ENCODE assay signal across 22 cellular contexts in the genomic region with DNA sequence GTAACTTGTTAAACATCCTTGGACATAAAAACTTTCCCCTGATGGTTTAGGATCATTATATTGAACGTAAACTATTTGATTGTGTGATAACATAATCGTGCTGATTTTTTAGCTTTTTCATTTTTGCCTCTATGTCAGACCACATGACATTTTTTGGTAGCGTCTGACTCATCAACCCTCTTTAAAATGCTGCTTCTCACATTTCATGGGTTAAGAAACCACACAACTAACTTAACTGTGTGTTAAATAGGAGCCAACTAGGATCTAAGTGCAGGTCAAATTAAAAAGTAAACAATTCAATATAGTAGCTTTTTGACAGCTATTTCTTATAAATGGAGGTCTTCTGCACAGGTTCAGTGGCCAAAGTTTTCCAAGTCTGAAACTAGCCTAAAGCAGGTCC. TPM values are rescaled to one million over a fixed set of nuclear protein-coding genes. Genes with fewer than 3 reads are reported as not detected.
DNase-seq lines count a peak whose midpoint lies in the region; ATAC-seq and TF ChIP-seq lines count a peak whose summit lies in the region.
"Had no signal": no experiment of that assay in that cellular context is flagged by ENCODE, and none has a peak within 500 bp of the region (broad histone marks: within the 10 kb centered on the region; RNA-seq: fewer than 3 reads in every experiment).

No MANE protein-coding gene starts in this region.

- H2AFZ ChIP-seq in SK-N-SH (ENCODE audit: low read depth): no peak overlapping the region

- intact Hi-C loops in esophagus squamous epithelium (cut with DNase I): no loop called here

- no peak for TF ChIP-seq CTCF in SK-N-SH (IDR thresholded peaks at IDR 0.05)
- TF ChIP-seq CTCF in GM13976 (IDR thresholded peaks at IDR 0.05; ENCODE audit: borderline replicate concordance, control extremely low read depth, extremely low read depth, insufficient read depth, missing control alignments): no peak
- TF ChIP-seq CTCF in esophagus squamous epithelium (IDR thresholded peaks at IDR 0.05): no peak

- no peak overlapping the region for H3K4me3 ChIP-seq in SK-N-SH (ENCODE audit: low read depth in 2 of 2, low read length in 1 of 2)
- H3K4me3 ChIP-seq in esophagus squamous epithelium: no peak overlapping the region
- H3K4me3 ChIP-seq: A549, heart left ventricle, sigmoid colon, thoracic aorta had no signal

- H3K27me3 ChIP-seq in SK-N-SH (ENCODE audit: insufficient read depth) (no peaks in the 10 kb centered on the region), esophagus squamous epithelium (no peaks in the 10 kb centered on the region)
- H3K27me3 ChIP-seq: heart left ventricle, neutrophil, sigmoid colon had no signal

- H3K9ac ChIP-seq in SK-N-SH: no peak overlapping the region

- no peak for DNase-seq in activated CD4-positive, CD25-positive, alpha-beta regulatory T cell (lab: John Stamatoyannopoulos, UW)
- DNase-seq in SK-N-SH (no peak), GM13976 (ENCODE audit: low spot score) (no peak), esophagus squamous epithelium (lab: John Stamatoyannopoulos, UW) (no peak)
- no peak for DNase-seq in effector memory CD8-positive, alpha-beta T cell
- DNase-seq in stimulated activated effector memory CD8-positive, alpha-beta T cell treated with anti-CD3 and anti-CD28 coated beads, Interleukin-12 subunit alpha, Interleukin-12 subunit beta, amount 100 ng/mL, for 72 hours (ENCODE audit: low spot score in 2 of 2): no peak
- DNase-seq: activated CD4-positive, CD25-positive, alpha-beta regulatory T cell treated with anti-CD3 and anti-CD28 coated beads, Interleukin-2, amount 50 U/mL, for 72 hours; activated naive CD8-positive, alpha-beta T cell treated with anti-CD3 and anti-CD28 coated beads, Interleukin-2, amount 10 ng/mL, durations not matched to agents 7 days and 5 days; activated T-cell treated with anti-CD3 and anti-CD28 coated beads, Interleukin-2, amount 50 U/mL, for 1 hour; CD8-positive, alpha-beta memory T cell; H7; heart left ventricle; kidney; midbrain; sigmoid colon; stimulated activated CD4-positive, alpha-beta T cell treated with anti-CD3 and anti-CD28 coated beads, Interleukin-4, amount 100 ng/mL, for 1 hour; stimulated activated CD8-positive, alpha-beta memory T cell treated with anti-CD3 and anti-CD28 coated beads, Interleukin-4, amount 100 ng/mL, for 48 hours had no signal

- no peaks in the 10 kb centered on the region for H3F3A ChIP-seq in SK-N-SH (replicated peaks; ENCODE audit: insufficient read depth)

- no peak for TF ChIP-seq EP300 in SK-N-SH (IDR thresholded peaks at IDR 0.05; ENCODE audit: borderline replicate concordance in 1 of 2, low read depth in 1 of 2, low read length in 1 of 2)

- H3K9me2 ChIP-seq in SK-N-SH: no peaks in the 10 kb centered on the region

- H3K27ac Mint-ChIP-seq in effector memory CD8-positive, alpha-beta T cell: no peak overlapping the region
- no peak overlapping the region for H3K27ac Mint-ChIP-seq in stimulated activated effector memory CD8-positive, alpha-beta T cell treated with anti-CD3 and anti-CD28 coated beads, Interleukin-12 subunit alpha, Interleukin-12 subunit beta, amount 100 ng/mL, for 72 hours
- H3K27ac Mint-ChIP-seq: activated naive CD8-positive, alpha-beta T cell treated with anti-CD3 and anti-CD28 coated beads, Interleukin-2, amount 10 ng/mL, durations not matched to agents 7 days and 5 days had no signal

- peak; percentile 28 to 66 for ATAC-seq in activated CD4-positive, CD25-positive, alpha-beta regulatory T cell treated with anti-CD3 and anti-CD28 coated beads, Interleukin-2, amount 50 U/mL, for 24 hours
- ATAC-seq in effector memory CD8-positive, alpha-beta T cell (replicated peaks): peak; percentile 31
- peak; percentile 67 for ATAC-seq in stimulated activated effector memory CD8-positive, alpha-beta T cell treated with anti-CD3 and anti-CD28 coated beads, Interleukin-12 subunit alpha, Interleukin-12 subunit beta, amount 100 ng/mL, for 72 hours
- ATAC-seq in GM21717 (IDR thresholded peaks at IDR 0.05; ENCODE audit: unreplicated experiment): no peak
- ATAC-seq: A549, heart left ventricle had no signal

- peaks cover 7 to 20% of the 10 kb centered on the region in 2 donors for H3K4me1 Mint-ChIP-seq in effector memory CD8-positive, alpha-beta T cell (ENCODE audit: low read depth in 2 of 2)
- peaks cover 18% of the 10 kb centered on the region for H3K4me1 Mint-ChIP-seq in stimulated activated effector memory CD8-positive, alpha-beta T cell treated with anti-CD3 and anti-CD28 coated beads, Interleukin-12 subunit alpha, Interleukin-12 subunit beta, amount 100 ng/mL, for 72 hours

- H3K4me1 ChIP-seq in SK-N-SH (ENCODE audit: control insufficient read depth in 1 of 2, insufficient read depth in 2 of 2, low read depth in 1 of 2, low read length in 1 of 2): peaks cover 0 to 4% of the 10 kb centered on the region in 2 experiments; a peak in 3 of 4 replicates
- peaks cover 0 to 14% (median under 1%) of the 10 kb centered on the region in 3 donors for H3K4me1 ChIP-seq in esophagus squamous epithelium
- H3K4me1 ChIP-seq: heart left ventricle had no signal

- no peak for TF ChIP-seq POLR2A in esophagus squamous epithelium (IDR thresholded peaks at IDR 0.05)

- no peaks in the 10 kb centered on the region for H4K20me1 ChIP-seq in SK-N-SH (ENCODE audit: insufficient read depth)

- peak overlapping the region in 1 of 2 experiments; percentile 16; a peak in 1 of 4 replicates for H3K27ac ChIP-seq in SK-N-SH (ENCODE audit: low read depth in 2 of 2, low read length in 1 of 2)
- no peak overlapping the region for H3K27ac ChIP-seq in esophagus squamous epithelium
- H3K27ac ChIP-seq: A549, heart left ventricle, neutrophil, sigmoid colon, thoracic aorta had no signal

- peaks cover 45 to 67% of the 10 kb centered on the region in 2 experiments for H3K36me3 ChIP-seq in SK-N-SH (replicated peaks in 1 of 2; ENCODE audit: control insufficient read depth in 1 of 2, insufficient read depth in 2 of 2, low read length in 1 of 2)
- peaks cover 0 to 73% (median 27%) of the 10 kb centered on the region in 3 donors for H3K36me3 ChIP-seq in esophagus squamous epithelium

- WGBS in SK-N-SH (ENCODE audit: low lambda C conversion rate): 57% methylated on average over 3 of the region's 3 CpGs
- WGBS in esophagus squamous epithelium, 2 donors: 69 to 73% methylated on average over 3 of the region's 3 CpGs

- CTCF ChIA-PET in SK-N-SH (lab: Yijun Ruan, JAX): interaction anchor here (1.0 kb wide), 1 partner anchor 48 kb away, joined by 6 read pairs; no protein-coding TSS in a partner anchor

- in situ Hi-C loops in GM13976 (cut with MboI; ENCODE audit: low sequenced_read_pairs, unreplicated experiment): no loop called here

- TF ChIP-seq RAD21 in SK-N-SH (IDR thresholded peaks at IDR 0.05; ENCODE audit: low read length): no peak

- peaks cover 54% of the 10 kb centered on the region for H3K79me2 ChIP-seq in SK-N-SH (ENCODE audit: insufficient read depth)

- H3K36me3 Mint-ChIP-seq in effector memory CD8-positive, alpha-beta T cell (ENCODE audit: insufficient read depth): peaks cover 54% of the 10 kb centered on the region
- H3K36me3 Mint-ChIP-seq in stimulated activated effector memory CD8-positive, alpha-beta T cell treated with anti-CD3 and anti-CD28 coated beads, Interleukin-12 subunit alpha, Interleukin-12 subunit beta, amount 100 ng/mL, for 72 hours: peaks cover 100% of the 10 kb centered on the region

- H3K9me3 ChIP-seq in SK-N-SH: no peaks in the 10 kb centered on the region
- no peaks in the 10 kb centered on the region for H3K9me3 ChIP-seq in esophagus squamous epithelium
- H3K9me3 ChIP-seq: A549, heart left ventricle, neutrophil, sigmoid colon, thoracic aorta had no signal

- H3K4me3 Mint-ChIP-seq in effector memory CD8-positive, alpha-beta T cell: no peak overlapping the region
- no peak overlapping the region for H3K4me3 Mint-ChIP-seq in stimulated activated effector memory CD8-positive, alpha-beta T cell treated with anti-CD3 and anti-CD28 coated beads, Interleukin-12 subunit alpha, Interleukin-12 subunit beta, amount 100 ng/mL, for 72 hours
- H3K4me3 Mint-ChIP-seq: activated naive CD8-positive, alpha-beta T cell treated with anti-CD3 and anti-CD28 coated beads, Interleukin-2, amount 10 ng/mL, durations not matched to agents 7 days and 5 days had no signal

- no peaks in the 10 kb centered on the region for H3K27me3 Mint-ChIP-seq in effector memory CD8-positive, alpha-beta T cell
- H3K27me3 Mint-ChIP-seq: activated naive CD8-positive, alpha-beta T cell treated with anti-CD3 and anti-CD28 coated beads, Interleukin-2, amount 10 ng/mL, durations not matched to agents 7 days and 5 days; CD8-positive, alpha-beta memory T cell had no signal

- no peaks in the 10 kb centered on the region for H3K9me3 Mint-ChIP-seq in effector memory CD8-positive, alpha-beta T cell
- H3K9me3 Mint-ChIP-seq in stimulated activated effector memory CD8-positive, alpha-beta T cell treated with anti-CD3 and anti-CD28 coated beads, Interleukin-12 subunit alpha, Interleukin-12 subunit beta, amount 100 ng/mL, for 72 hours: no peaks in the 10 kb centered on the region
- H3K9me3 Mint-ChIP-seq: activated naive CD8-positive, alpha-beta T cell treated with anti-CD3 and anti-CD28 coated beads, Interleukin-2, amount 10 ng/mL, durations not matched to agents 7 days and 5 days; CD8-positive, alpha-beta memory T cell had no signal

- H3K4me2 ChIP-seq in SK-N-SH: no peak overlapping the region
- H3K4me2 ChIP-seq: A549 had no signal

- POLR2A ChIA-PET in SK-N-SH (lab: Yijun Ruan, JAX): no interaction called here

TF ChIP-seq in SK-N-SH, 30 proteins besides CTCF, POLR2A, EP300 and RAD21 (continues in another document):
- no peak for TF ChIP-seq GATA2 (CRISPR knock-in tag; IDR thresholded peaks at IDR 0.05)

RNA-seq across cellular contexts. Expression of gene BTG3, which starts 9.8 kb away (rescaled TPM):
- polyA plus RNA-seq in SK-N-SH (2012; rRNA removed): 36.7 and 42.5 TPM in 2 replicates
- polyA plus RNA-seq in SK-N-SH (2012; cell fraction: cytosol; rRNA removed): 49.9 and 54.6 TPM in 2 replicates
- polyA plus RNA-seq in SK-N-SH (2012; cell fraction: nucleus; rRNA removed): 30.4 and 37.3 TPM in 2 replicates
- 10 to 100 TPM; 29.5 to 61.4 (median 44.8) TPM for total RNA-seq in esophagus squamous epithelium
